ENCODE assay signal across 21 cellular contexts in genomic region chr19:50293263-50294004, GRCh38.
"Had no signal": no experiment of that assay in that cellular context is flagged by ENCODE, and none has a peak within 500 bp of the region (broad histone marks: within the 10 kb centered on the region; RNA-seq: fewer than 3 reads in every experiment).

No MANE protein-coding gene starts in this region.

- H3K27ac Mint-ChIP-seq: nephron; stimulated activated naive B cell treated with anti-CD40 and anti-IgM and Interleukin-4, amounts not matched to agents 10 μg/mL and 1 μg/mL and 100 μg/mL, for 72 hours had no signal

- H3K27ac ChIP-seq: colonic mucosa, esophagus squamous epithelium, neutrophil, right lobe of liver, spleen, stomach, thoracic aorta, transverse colon had no signal

- H3K4me3 ChIP-seq: colonic mucosa, esophagus squamous epithelium, lung, right lobe of liver, spleen, stomach, thoracic aorta, transverse colon had no signal

- H3K4me1 ChIP-seq: colonic mucosa, esophagus squamous epithelium, right lobe of liver, spleen, stomach, transverse colon had no signal

- H3K9me3 ChIP-seq: colonic mucosa, neutrophil, right lobe of liver, thoracic aorta, transverse colon had no signal

- H3K4me3 Mint-ChIP-seq: nephron; stimulated activated naive B cell treated with anti-CD40 and anti-IgM and Interleukin-4, amounts not matched to agents 10 μg/mL and 1 μg/mL and 100 μg/mL, for 72 hours had no signal

- DNase-seq: colonic mucosa; dermis blood vessel endothelial cell; esophagus squamous epithelium; foreskin fibroblast; left colon; left ventricle myocardium superior; mesenchymal stem cell; midbrain; right lobe of liver; spleen; stimulated activated CD4-positive, alpha-beta T cell treated with anti-CD3 and anti-CD28 coated beads, Interleukin-15, amount 100 ng/mL, for 24 hours; stimulated activated CD4-positive, alpha-beta T cell treated with anti-CD3 and anti-CD28 coated beads, Interleukin-1b, Interleukin-23, amount 100 ng/mL, for 48 hours; stimulated activated CD4-positive, alpha-beta T cell treated with anti-CD3 and anti-CD28 coated beads, Interleukin-4, amount 100 ng/mL, for 24 hours; stimulated activated naive B cell treated with anti-CD40 and anti-IgM and Interleukin-4, amounts not matched to agents 10 μg/mL and 1 μg/mL and 100 μg/mL, for 72 hours; stomach; substantia nigra; transverse colon had no signal

- ATAC-seq: left colon; left ventricle myocardium superior; right lobe of liver; stimulated activated naive B cell treated with anti-CD40 and anti-IgM and Interleukin-4, amounts not matched to agents 10 μg/mL and 1 μg/mL and 100 μg/mL, for 72 hours had no signal

- H3K4me1 Mint-ChIP-seq: nephron; stimulated activated naive B cell treated with anti-CD40 and anti-IgM and Interleukin-4, amounts not matched to agents 10 μg/mL and 1 μg/mL and 100 μg/mL, for 72 hours had no signal

- H3K27me3 ChIP-seq: colonic mucosa, neutrophil, right lobe of liver had no signal

- H3K36me3 ChIP-seq: neutrophil, spleen, thoracic aorta, transverse colon had no signal
